Comparison of ENCODE assay signal across 19 cellular contexts in genomic region chr4:187541666-187542065, GRCh38.
DNase-seq lines count a peak whose midpoint lies in the region; ATAC-seq and TF ChIP-seq lines count a peak whose summit lies in the region.
"Had no signal": no experiment of that assay in that cellular context is flagged by ENCODE, and none has a peak within 500 bp of the region (broad histone marks: within the 10 kb centered on the region; RNA-seq: fewer than 3 reads in every experiment).

No MANE protein-coding gene starts in this region.

- no peaks in the 10 kb centered on the region for H3F3A ChIP-seq in PC-3 (ENCODE audit: low read length, unreplicated experiment)

- peaks cover 0 to 5% (median 4%) of the 10 kb centered on the region in 7 donors for H3K9me3 Mint-ChIP-seq in CD14-positive monocyte

- H2AFZ ChIP-seq in PC-3 (ENCODE audit: low read length) = no peak overlapping the region
- H2AFZ ChIP-seq: PC-9 had no signal

- intact Hi-C loops in PC-3 (cut with micrococcal nuclease) (no loop called here), CD14-positive monocyte (cut with micrococcal nuclease) (no loop called here)

- DNase-seq in AG09309 (ENCODE audit: low read depth) = peak; percentile 16
- DNase-seq in GM04504 (ENCODE audit: low read depth) = peak; percentile 53
- DNase-seq in PC-3 = peak; percentile 5
- DNase-seq in foreskin fibroblast = peak; percentile 28 to 66
- no peak for DNase-seq in CD14-positive monocyte (ENCODE audit: low spot score)
- DNase-seq in medulla oblongata (ENCODE audit: extremely low spot score) = no peak
- DNase-seq in mesenteric fat pad (ENCODE audit: low spot score) = no peak
- no peak for DNase-seq in ACHN
- DNase-seq: Calu3; CD4-positive, alpha-beta memory T cell; DMS53; NCI-H1436; NCI-H2029; NCI-H2171; NCI-H446 treated with DMSO at 0.1 percent for 48 hours; PC-9; T-cell had no signal

- no peaks in the 10 kb centered on the region for H3K9me3 ChIP-seq in PC-3 (ENCODE audit: low read length)

- no peak overlapping the region for H3K4me3 ChIP-seq in AG09309 (ENCODE audit: control insufficient read depth, low read depth, low read length)
- no peak overlapping the region for H3K4me3 ChIP-seq in PC-3 (ENCODE audit: low read length)
- H3K4me3 ChIP-seq in foreskin fibroblast (ENCODE audit: low read depth in 1 of 2, low read length in 2 of 2) = peak overlapping the region in 1 of 2 donors; percentile 3
- H3K4me3 ChIP-seq: PC-9, SK-N-MC had no signal

- no peaks in the 10 kb centered on the region for H3K4me1 ChIP-seq in PC-3 (ENCODE audit: insufficient read depth, low read length)

- H3K27me3 ChIP-seq in PC-3 (ENCODE audit: low read length) = no peaks in the 10 kb centered on the region

- no peak for ATAC-seq in PC-3
- ATAC-seq: T-cell had no signal

- no peak overlapping the region for H3K4me2 ChIP-seq in PC-3 (ENCODE audit: low read length)
- H3K4me2 ChIP-seq: PC-9 had no signal

- H3K4me3 Mint-ChIP-seq in CD14-positive monocyte = no peak overlapping the region
- H3K4me3 Mint-ChIP-seq: B cell; CD4-positive, alpha-beta memory T cell; T-cell had no signal

- no peaks in the 10 kb centered on the region for H3K79me2 ChIP-seq in PC-3 (ENCODE audit: low read length)

- CTCF ChIA-PET in PC-3 (lab: Charles Lee) = no interaction called here

- TF ChIP-seq CTCF in AG09309 (IDR thresholded peaks at IDR 0.05; ENCODE audit: control insufficient read depth, insufficient read depth, low read depth, low read length, missing control alignments) = no peak
- no peak for TF ChIP-seq CTCF in PC-3 (conservative IDR thresholded peaks at IDR 0.05; ENCODE audit: low read depth, low read length)
- TF ChIP-seq CTCF in foreskin fibroblast (IDR thresholded peaks at IDR 0.05; ENCODE audit: low read depth, low read length) = no peak
- TF ChIP-seq CTCF in CD14-positive monocyte (IDR thresholded peaks at IDR 0.05) = no peak

- no TSS peak for BruUV-seq in PC-3 (replicated peaks; lab: Mats Ljungman, UMichigan)

- H3K27me3 Mint-ChIP-seq in CD14-positive monocyte (ENCODE audit: low read depth in 3 of 3) = no peaks in the 10 kb centered on the region
- H3K27me3 Mint-ChIP-seq: B cell; CD4-positive, alpha-beta memory T cell; T-cell had no signal

- H3K27ac Mint-ChIP-seq in CD14-positive monocyte = no peak overlapping the region
- H3K27ac Mint-ChIP-seq: B cell; CD4-positive, alpha-beta memory T cell; T-cell had no signal

- H4K20me1 ChIP-seq in PC-3 (ENCODE audit: low read length) = no peaks in the 10 kb centered on the region

- in situ Hi-C loops in ACHN (cut with HindIII; ENCODE audit: low pct_ligation_motif_present, low pct_unique_long_range_greater_than_20kb, low sequenced_read_pairs) = no loop called here

- no peak overlapping the region for H3K27ac ChIP-seq in PC-3 (ENCODE audit: low read length)
- H3K27ac ChIP-seq: PC-9, SK-N-MC had no signal

- H3K9me2 ChIP-seq in PC-3 (replicated peaks; ENCODE audit: low read length) = no peaks in the 10 kb centered on the region

- H3K9ac ChIP-seq in PC-3 (ENCODE audit: low read length) = no peak overlapping the region

- POLR2A ChIA-PET in PC-3 (lab: Charles Lee; ENCODE audit: unreplicated experiment) = no interaction called here

- no peaks in the 10 kb centered on the region for H3K4me1 Mint-ChIP-seq in CD14-positive monocyte
- H3K4me1 Mint-ChIP-seq: B cell; CD4-positive, alpha-beta memory T cell; T-cell had no signal

- no peaks in the 10 kb centered on the region for H3K36me3 Mint-ChIP-seq in CD14-positive monocyte
- H3K36me3 Mint-ChIP-seq: CD4-positive, alpha-beta memory T cell; T-cell had no signal

- no peaks in the 10 kb centered on the region for H3K36me3 ChIP-seq in PC-3 (ENCODE audit: low read depth, low read length)

Comparison
In these comparisons a context has a peak if more than half of its experiments do, and no peak if none do; other contexts are left out.
1. DNase-seq: peak in AG09309 (single experiment), GM04504 (single experiment), PC-3 (single experiment) and foreskin fibroblast (2 of 2); none in CD14-positive monocyte (single experiment), medulla oblongata (single experiment), mesenteric fat pad (single experiment) and ACHN (single experiment).